ENCODE assay signal across 15 cellular contexts in the genomic region with DNA sequence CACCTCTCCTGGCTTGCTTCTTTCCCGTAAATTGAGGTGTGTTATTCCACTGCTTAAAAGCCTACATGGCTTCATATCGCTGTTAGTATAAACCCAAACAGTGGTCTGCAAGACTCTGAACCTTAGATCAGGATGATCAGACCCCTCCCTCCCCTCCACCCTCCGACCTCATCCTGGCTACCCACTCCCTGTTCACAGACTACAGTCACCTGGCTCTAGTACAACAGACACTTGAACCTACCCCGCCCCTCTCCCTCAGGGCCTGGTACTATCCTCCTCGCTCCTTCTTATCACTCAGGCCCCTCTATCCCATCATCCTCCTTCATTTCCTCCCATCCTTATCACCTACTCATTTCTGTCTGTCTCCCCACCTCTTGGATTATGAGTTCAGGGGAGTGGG. TPM values are rescaled to one million over a fixed set of nuclear protein-coding genes. Genes with fewer than 3 reads are reported as not detected.
DNase-seq lines count a peak whose midpoint lies in the region; ATAC-seq and TF ChIP-seq lines count a peak whose summit lies in the region.
"Had no signal": no experiment of that assay in that cellular context is flagged by ENCODE, and none has a peak within 500 bp of the region (broad histone marks: within the 10 kb centered on the region; RNA-seq: fewer than 3 reads in every experiment).

No MANE protein-coding gene starts in this region.

- ATAC-seq in activated CD8-positive, alpha-beta memory T cell treated with anti-CD3 and anti-CD28 coated beads, Interleukin-2, amount 10 ng/mL, durations not matched to agents 7 days and 5 days = no peak
- ATAC-seq in stimulated activated naive B cell treated with anti-CD40 and anti-IgM and Interleukin-4, amounts not matched to agents 10 μg/mL and 1 μg/mL and 100 μg/mL, for 72 hours (replicated peaks) = no peak
- ATAC-seq in SK-N-SH treated with all-trans-retinoic acid at 6 μM for 48 hours = no peak

- BruUV-seq in OCI-LY7 (replicated peaks; lab: Mats Ljungman, UMichigan) = no TSS peak

- H3K27me3 ChIP-seq in effector memory CD4-positive, alpha-beta T cell (replicated peaks; ENCODE audit: control insufficient read depth, insufficient read depth, low read length, poor library complexity, severe bottlenecking) = no peaks in the 10 kb centered on the region
- H3K27me3 ChIP-seq: ascending aorta, tibial artery had no signal

- POLR2A ChIA-PET in OCI-LY7 (lab: Charles Lee) = interaction anchor here (0.6 to 4.5 kb wide), 7 partner anchors 11 to 107 kb away, joined by 3 to 23 read pairs (median 5); no protein-coding TSS in a partner anchor

- H3K27me3 Mint-ChIP-seq in activated CD8-positive, alpha-beta memory T cell treated with anti-CD3 and anti-CD28 coated beads, Interleukin-2, amount 10 ng/mL, durations not matched to agents 7 days and 5 days = no peaks in the 10 kb centered on the region
- H3K27me3 Mint-ChIP-seq in stimulated activated naive B cell treated with anti-CD40 and anti-IgM and Interleukin-4, amounts not matched to agents 10 μg/mL and 1 μg/mL and 100 μg/mL, for 72 hours = no peaks in the 10 kb centered on the region
- H3K27me3 Mint-ChIP-seq: IgD-negative memory B cell had no signal

- no peak overlapping the region for H3K27ac ChIP-seq in OCI-LY7 (ENCODE audit: low read depth, low read length, poor library complexity, severe bottlenecking)
- H3K27ac ChIP-seq in effector memory CD4-positive, alpha-beta T cell (ENCODE audit: insufficient read depth, low read length, poor library complexity, severe bottlenecking) = peak overlapping the region; percentile 66
- H3K27ac ChIP-seq: ascending aorta, tibial artery had no signal

- H3K9me3 ChIP-seq in OCI-LY7 (ENCODE audit: low read length) = no peaks in the 10 kb centered on the region
- no peaks in the 10 kb centered on the region for H3K9me3 ChIP-seq in effector memory CD4-positive, alpha-beta T cell (ENCODE audit: control insufficient read depth, low read length)
- H3K9me3 ChIP-seq: ascending aorta, tibial artery had no signal

- peaks cover 79% of the 10 kb centered on the region for H3K4me1 Mint-ChIP-seq in activated CD8-positive, alpha-beta memory T cell treated with anti-CD3 and anti-CD28 coated beads, Interleukin-2, amount 10 ng/mL, durations not matched to agents 7 days and 5 days
- H3K4me1 Mint-ChIP-seq in stimulated activated naive B cell treated with anti-CD40 and anti-IgM and Interleukin-4, amounts not matched to agents 10 μg/mL and 1 μg/mL and 100 μg/mL, for 72 hours = peaks cover 50 to 84% of the 10 kb centered on the region in 2 donors

- peak overlapping the region; percentile 98 for H3K27ac Mint-ChIP-seq in activated CD8-positive, alpha-beta memory T cell treated with anti-CD3 and anti-CD28 coated beads, Interleukin-2, amount 10 ng/mL, durations not matched to agents 7 days and 5 days
- H3K27ac Mint-ChIP-seq in stimulated activated naive B cell treated with anti-CD40 and anti-IgM and Interleukin-4, amounts not matched to agents 10 μg/mL and 1 μg/mL and 100 μg/mL, for 72 hours = peak overlapping the region; percentile 88

- H3K9me3 Mint-ChIP-seq in activated CD8-positive, alpha-beta memory T cell treated with anti-CD3 and anti-CD28 coated beads, Interleukin-2, amount 10 ng/mL, durations not matched to agents 7 days and 5 days (ENCODE audit: low read depth) = no peaks in the 10 kb centered on the region
- no peaks in the 10 kb centered on the region for H3K9me3 Mint-ChIP-seq in stimulated activated naive B cell treated with anti-CD40 and anti-IgM and Interleukin-4, amounts not matched to agents 10 μg/mL and 1 μg/mL and 100 μg/mL, for 72 hours
- H3K9me3 Mint-ChIP-seq: IgD-negative memory B cell had no signal

- peak overlapping the region; percentile 4; the same call in 1 of the 2 replicates for H3K4me2 ChIP-seq in OCI-LY7 (ENCODE audit: low read length)

- H3K9me2 ChIP-seq in OCI-LY7 (ENCODE audit: insufficient read depth, low read length) = no peaks in the 10 kb centered on the region

- peaks cover 18% of the 10 kb centered on the region for H3K36me3 Mint-ChIP-seq in activated CD8-positive, alpha-beta memory T cell treated with anti-CD3 and anti-CD28 coated beads, Interleukin-2, amount 10 ng/mL, durations not matched to agents 7 days and 5 days
- H3K36me3 Mint-ChIP-seq in stimulated activated naive B cell treated with anti-CD40 and anti-IgM and Interleukin-4, amounts not matched to agents 10 μg/mL and 1 μg/mL and 100 μg/mL, for 72 hours = peaks cover 0 to 2% of the 10 kb centered on the region in 2 donors

- H3K4me1 ChIP-seq in OCI-LY7 (ENCODE audit: insufficient read depth, low read length, poor library complexity, severe bottlenecking) = peaks cover 85% of the 10 kb centered on the region
- H3K4me1 ChIP-seq in effector memory CD4-positive, alpha-beta T cell (ENCODE audit: control insufficient read depth, insufficient read depth, low read length, poor library complexity, severe bottlenecking) = peaks cover 59% of the 10 kb centered on the region

- no peaks in the 10 kb centered on the region for H3K36me3 ChIP-seq in OCI-LY7 (ENCODE audit: insufficient read depth, low read length)
- no peaks in the 10 kb centered on the region for H3K36me3 ChIP-seq in effector memory CD4-positive, alpha-beta T cell (ENCODE audit: control insufficient read depth, insufficient read depth, low read length)
- H3K36me3 ChIP-seq: ascending aorta, tibial artery had no signal

- H3K4me3 Mint-ChIP-seq in activated CD8-positive, alpha-beta memory T cell treated with anti-CD3 and anti-CD28 coated beads, Interleukin-2, amount 10 ng/mL, durations not matched to agents 7 days and 5 days = no peak overlapping the region
- H3K4me3 Mint-ChIP-seq in stimulated activated naive B cell treated with anti-CD40 and anti-IgM and Interleukin-4, amounts not matched to agents 10 μg/mL and 1 μg/mL and 100 μg/mL, for 72 hours = no peak overlapping the region

- no peak overlapping the region for H3K4me3 ChIP-seq in OCI-LY7 (ENCODE audit: low read depth, low read length, poor library complexity, severe bottlenecking)
- no peak overlapping the region for H3K4me3 ChIP-seq in effector memory CD4-positive, alpha-beta T cell (ENCODE audit: insufficient read depth, low read depth, low read length, poor library complexity, severe bottlenecking)
- H3K4me3 ChIP-seq: ascending aorta, skin epidermis, tibial artery had no signal

- TF ChIP-seq CTCF in OCI-LY7 (conservative IDR thresholded peaks at IDR 0.05; ENCODE audit: low read length) = no peak

- peaks cover 12% of the 10 kb centered on the region; the same call in 1 of the 2 replicates for H3K79me2 ChIP-seq in OCI-LY7 (ENCODE audit: insufficient read depth, low read depth, low read length)

- no peak for DNase-seq in activated CD8-positive, alpha-beta memory T cell treated with anti-CD3 and anti-CD28 coated beads, Interleukin-2, amount 10 ng/mL, durations not matched to agents 7 days and 5 days
- DNase-seq in activated CD8-positive, alpha-beta memory T cell treated with anti-CD3 and anti-CD28 coated beads for 24 hours = no peak
- no peak for DNase-seq in OCI-LY7 (ENCODE audit: low spot score)
- DNase-seq in effector memory CD4-positive, alpha-beta T cell = no peak
- DNase-seq in stimulated activated naive B cell treated with anti-CD40 and anti-IgM and Interleukin-4, amounts not matched to agents 10 μg/mL and 1 μg/mL and 100 μg/mL, for 72 hours = no peak
- no peak for DNase-seq in HK-2 (ENCODE audit: unreplicated experiment)
- no peak for DNase-seq in stimulated activated CD4-positive, alpha-beta T cell treated with anti-CD3 and anti-CD28 coated beads, Interleukin-2, amount 100 ng/mL, for 48 hours
- DNase-seq: activated CD8-positive, alpha-beta memory T cell treated with anti-CD3 and anti-CD28 coated beads, Interleukin-2, amount 50 U/mL, for 4 hours; NCI-H526 treated with DMSO at 0.1 percent for 48 hours; nucleus accumbens had no signal

- H4K20me1 ChIP-seq in OCI-LY7 (ENCODE audit: insufficient read depth, low read length) = no peaks in the 10 kb centered on the region

- no peak overlapping the region for H2AFZ ChIP-seq in OCI-LY7 (ENCODE audit: low read length)

- CTCF ChIA-PET in activated CD8-positive, alpha-beta memory T cell treated with anti-CD3 and anti-CD28 coated beads, Interleukin-2, amount 10 ng/mL, durations not matched to agents 7 days and 5 days (lab: Charles Lee) = interaction anchor here (0.6 to 5.6 kb wide), 8 partner anchors 8 to 107 kb away, joined by 3 to 31 read pairs (median 6); no protein-coding TSS in a partner anchor
- CTCF ChIA-PET in OCI-LY7 (lab: Charles Lee; ENCODE audit: unreplicated experiment) = no interaction called here

- intact Hi-C loops in OCI-LY7 (cut with micrococcal nuclease; ENCODE audit: unreplicated experiment) = no loop called here

TF ChIP-seq in SK-N-SH treated with all-trans-retinoic acid at 6 μM for 48 hours, 23 proteins besides CTCF, POLR2A, EP300 and RAD21:
- TF ChIP-seq BACH2 (CRISPR knock-in tag; IDR thresholded peaks at IDR 0.05; ENCODE audit: borderline replicate concordance) (no peak), ZNF8 (CRISPR knock-in tag; IDR thresholded peaks at IDR 0.05) (no peak), ZNF70 (CRISPR knock-in tag; IDR thresholded peaks at IDR 0.05) (no peak), ARNTL (CRISPR knock-in tag; IDR thresholded peaks at IDR 0.05; ENCODE audit: borderline replicate concordance, low read depth) (no peak), ESRRG (CRISPR knock-in tag; IDR thresholded peaks at IDR 0.05) (no peak), ZFP30 (CRISPR knock-in tag; IDR thresholded peaks at IDR 0.05) (no peak), RARB (CRISPR knock-in tag; IDR thresholded peaks at IDR 0.05) (no peak)

RNA-seq across cellular contexts. Expression of a gene that starts 20.1 kb away (rescaled TPM):
- 10 to 100 TPM; 74.3 to 80.5 TPM for total RNA-seq in activated CD8-positive, alpha-beta memory T cell treated with anti-CD3 and anti-CD28 coated beads, Interleukin-2, amount 10 ng/mL, durations not matched to agents 7 days and 5 days
- total RNA-seq in OCI-LY7 (2014; rRNA removed; shearing (Covaris generic)) = 4.5 and 5.4 TPM in 2 replicates
- total RNA-seq in OCI-LY7 (2022) = 24.9 and 28.3 TPM in 2 replicates
